8 cellular contexts compared by ENCODE assay signal in genomic region chr1:56477164-56478111, GRCh38.
DNase-seq lines count a peak whose midpoint lies in the region; ATAC-seq lines count a peak whose summit lies in the region.

No MANE protein-coding gene starts in this region.

- H3K9me3 Mint-ChIP-seq in activated naive CD8-positive, alpha-beta T cell treated with anti-CD3 and anti-CD28 coated beads, Interleukin-2, amount 50 U/mL, for 24 hours: no peaks in the 10 kb centered on the region

- DNase-seq in ELR (ENCODE audit: low read depth) (peak; percentile 30), T-helper 17 cell (no peak), Right ventricle myocardium superior (peak; percentile 83), occipital lobe (lab: John Stamatoyannopoulos, UW) (peak; percentile 8), MG63 (no peak), GM19238 (ENCODE audit: insufficient read length, low spot score) (no peak)
- DNase-seq in activated naive CD8-positive, alpha-beta T cell treated with anti-CD3 and anti-CD28 coated beads, Interleukin-2, amount 50 U/mL, for 24 hours: no peak

- no peak overlapping the region for H3K4me3 ChIP-seq in MG63

- H3K4me3 Mint-ChIP-seq in T-helper 17 cell: peak overlapping the region; percentile 56
- no peak overlapping the region for H3K4me3 Mint-ChIP-seq in activated naive CD8-positive, alpha-beta T cell treated with anti-CD3 and anti-CD28 coated beads, Interleukin-2, amount 50 U/mL, for 24 hours

- no peaks in the 10 kb centered on the region for H3K4me1 Mint-ChIP-seq in T-helper 17 cell
- peaks cover 2% of the 10 kb centered on the region for H3K4me1 Mint-ChIP-seq in activated naive CD8-positive, alpha-beta T cell treated with anti-CD3 and anti-CD28 coated beads, Interleukin-2, amount 50 U/mL, for 24 hours

- H3K36me3 Mint-ChIP-seq in T-helper 17 cell (ENCODE audit: low read depth): peaks cover 6% of the 10 kb centered on the region
- H3K36me3 Mint-ChIP-seq in activated naive CD8-positive, alpha-beta T cell treated with anti-CD3 and anti-CD28 coated beads, Interleukin-2, amount 50 U/mL, for 24 hours (ENCODE audit: low read depth): no peaks in the 10 kb centered on the region

- H3K27me3 Mint-ChIP-seq in T-helper 17 cell: peaks cover 44% of the 10 kb centered on the region
- H3K27me3 Mint-ChIP-seq in activated naive CD8-positive, alpha-beta T cell treated with anti-CD3 and anti-CD28 coated beads, Interleukin-2, amount 50 U/mL, for 24 hours: peaks cover 37% of the 10 kb centered on the region

- no peaks in the 10 kb centered on the region for H3K27me3 ChIP-seq in MG63

- ATAC-seq in T-helper 17 cell (no peak), Right ventricle myocardium superior (ENCODE audit: poor library complexity) (peak; percentile 94), HG03108 (IDR thresholded peaks at IDR 0.05; ENCODE audit: unreplicated experiment) (no peak)
- no peak for ATAC-seq in activated naive CD8-positive, alpha-beta T cell treated with anti-CD3 and anti-CD28 coated beads, Interleukin-2, amount 50 U/mL, for 24 hours

- intact Hi-C loops in Right ventricle myocardium superior (cut with DNase I): no loop called here

- H3K36me3 ChIP-seq in MG63: no peaks in the 10 kb centered on the region

- no peak overlapping the region for H3K27ac Mint-ChIP-seq in T-helper 17 cell
- H3K27ac Mint-ChIP-seq in activated naive CD8-positive, alpha-beta T cell treated with anti-CD3 and anti-CD28 coated beads, Interleukin-2, amount 50 U/mL, for 24 hours: no peak overlapping the region

- H3K9me3 ChIP-seq in T-helper 17 cell (ENCODE audit: control insufficient read depth, low read length, poor library complexity, severe bottlenecking) (no peaks in the 10 kb centered on the region), MG63 (no peaks in the 10 kb centered on the region)

Comparison
In these comparisons a context has a peak if more than half of its experiments do, and no peak if none do; other contexts are left out.
1. DNase-seq: peak in ELR (single experiment), Right ventricle myocardium superior (single experiment) and occipital lobe (single experiment); none in T-helper 17 cell (0 of 3), MG63 (single experiment), GM19238 (single experiment) and activated naive CD8-positive, alpha-beta T cell treated with anti-CD3 and anti-CD28 coated beads, Interleukin-2, amount 50 U/mL, for 24 hours (single experiment).